ENCODE assay signal across 8 cellular contexts in genomic region chr17:8630802-8631553, GRCh38. TPM values are rescaled to one million over a fixed set of nuclear protein-coding genes. Genes with fewer than 3 reads are reported as not detected.
A peak's percentile ranks its signal among the peaks of the same experiment; 100 is the strongest.
DNase-seq lines count a peak whose midpoint lies in the region; ATAC-seq and TF ChIP-seq lines count a peak whose summit lies in the region.

No MANE protein-coding gene starts in this region.

- H3K9me3 Mint-ChIP-seq in natural killer cell, result no peaks in the 10 kb centered on the region

- no peak for TF ChIP-seq CTCF in KMS-11 (conservative IDR thresholded peaks at IDR 0.05; ENCODE audit: low read depth, low read length)
- no peak for TF ChIP-seq CTCF in fibroblast of pulmonary artery (IDR thresholded peaks at IDR 0.05; ENCODE audit: low read length, missing control alignments)
- no peak for TF ChIP-seq CTCF in natural killer cell (IDR thresholded peaks at IDR 0.05)

- H3K4me3 ChIP-seq in KMS-11 (IDR thresholded peaks at IDR 0.05; ENCODE audit: insufficient read depth, low read depth, low read length), result no peak overlapping the region
- H3K4me3 ChIP-seq in fibroblast of pulmonary artery (replicated peaks; ENCODE audit: low read depth, low read length), result peak overlapping the region; percentile 95

- H2AFZ ChIP-seq in KMS-11 (ENCODE audit: low read depth), result peak overlapping the region; percentile 64; the same call in 1 of the 2 replicates

- intact Hi-C loops in natural killer cell (cut with micrococcal nuclease), result no loop called here

- DNase-seq in DMS153 (lab: John Stamatoyannopoulos, UW) (peak; percentile 95), RPMI8226 (peak; percentile 88), fibroblast of pulmonary artery (ENCODE audit: low read depth) (peak; percentile 100), natural killer cell (peak; percentile 68)
- peak; percentile 78 for DNase-seq in activated T-helper 9 cell treated with anti-CD3 and anti-CD28 coated beads, Interleukin-2, amount 50 U/mL, for 16 hours (ENCODE audit: low read depth)
- peak; percentile 68 to 85 (median 80) for DNase-seq in stimulated activated naive CD4-positive, alpha-beta T cell (lab: John Stamatoyannopoulos, UW)

- H4K20me1 ChIP-seq in KMS-11 (ENCODE audit: insufficient read depth), result no peaks in the 10 kb centered on the region

- peaks cover 0 to 17% of the 10 kb centered on the region in 2 donors for H3K4me1 Mint-ChIP-seq in natural killer cell

- H3K36me3 ChIP-seq in KMS-11 (ENCODE audit: insufficient read depth), result no peaks in the 10 kb centered on the region

- ATAC-seq in GM21786 (IDR thresholded peaks at IDR 0.05; ENCODE audit: unreplicated experiment) (peak; percentile 97), natural killer cell (peak; percentile 93 to 97 (median 97))

- H3K4me3 Mint-ChIP-seq in natural killer cell, result peak overlapping the region; percentile 91

- H3K27me3 ChIP-seq in KMS-11 (ENCODE audit: insufficient read depth, low read depth), result no peaks in the 10 kb centered on the region

- no peaks in the 10 kb centered on the region for H3K4me1 ChIP-seq in KMS-11 (ENCODE audit: low read depth, poor library complexity, severe bottlenecking)

- H3K9ac ChIP-seq in KMS-11, result peak overlapping the region; percentile 41; the same call in 1 of the 2 replicates

- no peaks in the 10 kb centered on the region for H3K79me2 ChIP-seq in KMS-11 (ENCODE audit: insufficient read depth, low read depth)

- peak overlapping the region; percentile 21; the same call in 1 of the 2 replicates for H3K4me2 ChIP-seq in KMS-11

- peaks cover 40 to 46% of the 10 kb centered on the region in 2 donors for H3K27me3 Mint-ChIP-seq in natural killer cell (ENCODE audit: low read depth in 2 of 2)

- no peaks in the 10 kb centered on the region for H3K36me3 Mint-ChIP-seq in natural killer cell

- peak overlapping the region in 1 of 2 donors; percentile 67 for H3K27ac Mint-ChIP-seq in natural killer cell

- H3K27ac ChIP-seq in KMS-11, result no peak overlapping the region; the same call in 1 of the 2 replicates

RNA-seq across cellular contexts. Expression of gene MYH10, which starts 0.5 kb away (rescaled TPM):
- total RNA-seq in natural killer cell, result 1 to 10 TPM in 2 of 3 donors, under 1 TPM in 1; 0.28 to 1.5 (median 1.0) TPM
